In genomic region chr20:32634041-32634805, GRCh38 we compare ENCODE assay signal across 28 cellular contexts. TPM values are rescaled to one million over a fixed set of nuclear protein-coding genes. Genes with fewer than 3 reads are reported as not detected.
DNase-seq lines count a peak whose midpoint lies in the region; ATAC-seq, FAIRE-seq and TF ChIP-seq lines count a peak whose summit lies in the region.
"Had no signal": no experiment of that assay in that cellular context is flagged by ENCODE, and none has a peak within 500 bp of the region (broad histone marks: within the 10 kb centered on the region; RNA-seq: fewer than 3 reads in every experiment).

No MANE protein-coding gene starts in this region.

- H3K36me3 ChIP-seq in HepG2 (replicated peaks in 1 of 2; ENCODE audit: control insufficient read depth in 1 of 2, insufficient read depth in 2 of 2, low read length in 2 of 2) (no peaks in the 10 kb centered on the region), right lobe of liver (no peaks in the 10 kb centered on the region), hepatocyte (replicated peaks; ENCODE audit: insufficient read depth, low read depth) (no peaks in the 10 kb centered on the region)
- H3K36me3 ChIP-seq: ascending aorta, lower lobe of right lung, sigmoid colon, vagina had no signal

- H3K27ac ChIP-seq in HepG2 (ENCODE audit: extremely low read length, insufficient read depth, low read length) (no peak overlapping the region), right lobe of liver (no peak overlapping the region), hepatocyte (no peak overlapping the region)
- H3K27ac ChIP-seq: ascending aorta, C4-2B, lower lobe of right lung, RWPE1, sigmoid colon, vagina had no signal

- H2AFZ ChIP-seq in HepG2 (ENCODE audit: low read length) (no peak overlapping the region), hepatocyte (no peak overlapping the region)

- no peaks in the 10 kb centered on the region for H3K79me2 ChIP-seq in HepG2 (ENCODE audit: insufficient read depth, low read length)
- H3K79me2 ChIP-seq in hepatocyte = no peaks in the 10 kb centered on the region

- intact Hi-C loops in HepG2 (cut with micrococcal nuclease; ENCODE audit: unreplicated experiment) (no loop called here), right lobe of liver (cut with DNase I) (no loop called here)

- TF ChIP-seq CTCF in HepG2 (CRISPR knock-in tag; IDR thresholded peaks at IDR 0.05) (no peak), right lobe of liver (IDR thresholded peaks at IDR 0.05) (no peak), hepatocyte (IDR thresholded peaks at IDR 0.05; ENCODE audit: poor library complexity) (no peak)

- peaks cover 23% of the 10 kb centered on the region for H3K4me1 ChIP-seq in HepG2 (ENCODE audit: insufficient read depth, low read length)
- no peaks in the 10 kb centered on the region for H3K4me1 ChIP-seq in right lobe of liver
- H3K4me1 ChIP-seq in hepatocyte (ENCODE audit: insufficient read depth) = peaks cover 27% of the 10 kb centered on the region
- H3K4me1 ChIP-seq: ascending aorta, lower lobe of right lung, vagina had no signal

- CTCF ChIA-PET in HepG2 (lab: Yijun Ruan, JAX; ENCODE audit: low intra/inter-chr PET ratio, low total read pairs) = no interaction called here

- no peaks in the 10 kb centered on the region for H3K9me2 ChIP-seq in hepatocyte (replicated peaks; ENCODE audit: insufficient read depth)

- H3K9ac ChIP-seq in HepG2 (ENCODE audit: insufficient read depth, low read depth, low read length) = no peak overlapping the region

- H3K4me2 ChIP-seq in HepG2 (ENCODE audit: low read depth, low read length) (no peak overlapping the region), hepatocyte (peak overlapping the region; percentile 11)

- no peak for DNase-seq in HepG2 (ENCODE audit: low spot score)
- DNase-seq in right lobe of liver = no peak
- DNase-seq in SK-N-DZ (ENCODE audit: low spot score) = peak; percentile 43
- no peak for DNase-seq in hepatocyte (ENCODE audit: low spot score)
- DNase-seq in DMS114 treated with DMSO at 0.1 percent for 48 hours (lab: John Stamatoyannopoulos, UW; ENCODE audit: unreplicated experiment) = no peak
- no peak for DNase-seq in Kasumi-1 (lab: John Stamatoyannopoulos, UW)
- DNase-seq: ACHN; activated CD4-positive, alpha-beta T cell treated with anti-CD3 and anti-CD28 coated beads for 36 hours; activated T-cell treated with anti-CD3 and anti-CD28 coated beads, Interleukin-2, amount 50 U/mL, for 72 hours; cerebellar nuclear complex; HFFc6; lower lobe of right lung; NCI-H1417 treated with DMSO at 0.1 percent for 48 hours; NCI-H446; sigmoid colon; SW 1271 had no signal

- WGBS in HepG2 (ENCODE audit: low lambda C conversion rate) = 44% methylated on average over 19 of the region's 19 CpGs
- WGBS in right lobe of liver (ENCODE audit: insufficient coverage, low coverage, low lambda C conversion rate, missing lambda C conversion rate) = 62% methylated on average over 11 of the region's 19 CpGs
- 60% methylated on average over 19 of the region's 19 CpGs for WGBS in hepatocyte (ENCODE audit: low lambda C conversion rate, missing lambda C conversion rate)

- H4K20me1 ChIP-seq in HepG2 (ENCODE audit: insufficient read depth, low read length) (no peaks in the 10 kb centered on the region), hepatocyte (ENCODE audit: insufficient read depth, poor library complexity, severe bottlenecking) (no peaks in the 10 kb centered on the region)

- H3K9me3 ChIP-seq in HepG2 (ENCODE audit: low read length) = no peaks in the 10 kb centered on the region
- no peaks in the 10 kb centered on the region for H3K9me3 ChIP-seq in right lobe of liver
- H3K9me3 ChIP-seq in hepatocyte (ENCODE audit: low read depth) = no peaks in the 10 kb centered on the region
- H3K9me3 ChIP-seq: ascending aorta, lower lobe of right lung, sigmoid colon, vagina had no signal

- TF ChIP-seq POLR2A in HepG2 (IDR thresholded peaks at IDR 0.05; ENCODE audit: insufficient read depth in 1 of 2, low read depth in 2 of 2, low read length in 2 of 2) = no peak
- TF ChIP-seq POLR2A in right lobe of liver (IDR thresholded peaks at IDR 0.05) = no peak

- H3K4me3 ChIP-seq in HepG2 (replicated peaks in 1 of 3; ENCODE audit: insufficient read depth in 1 of 3, low read depth in 2 of 3, low read length in 3 of 3) = no peak overlapping the region
- H3K4me3 ChIP-seq in right lobe of liver = no peak overlapping the region
- H3K4me3 ChIP-seq in hepatocyte = no peak overlapping the region
- H3K4me3 ChIP-seq: ascending aorta, lower lobe of right lung, sigmoid colon, vagina had no signal

- FAIRE-seq in HepG2 (lab: Jason Lieb, UNC) = no peak
- FAIRE-seq: D721Med, GM18507, islet of Langerhans had no signal

- BruUV-seq in HepG2 (replicated peaks; lab: Mats Ljungman, UMichigan) = no TSS peak

- in situ Hi-C loops in HepG2 (cut with HindIII; ENCODE audit: extremely low pct_ligation_motif_present, low pct_unique_long_range_greater_than_20kb) = no loop called here

- no peak for TF ChIP-seq RAD21 in HepG2 (CRISPR knock-in tag; IDR thresholded peaks at IDR 0.05)

- TF ChIP-seq EP300 in HepG2 (IDR thresholded peaks at IDR 0.05; ENCODE audit: low read depth in 2 of 2, low read length in 2 of 2) (no peak), HepG2 (CRISPR knock-in tag; IDR thresholded peaks at IDR 0.05; ENCODE audit: borderline replicate concordance) (no peak)

- POLR2A ChIA-PET in HepG2 (lab: Yijun Ruan, JAX) = interaction anchor here (1.2 to 1.3 kb wide), 2 partner anchors 90 to 112 kb away, joined by 3 to 4 read pairs; no protein-coding TSS in a partner anchor

- ATAC-seq in HepG2 (no peak), right lobe of liver (no peak), HG02840 (IDR thresholded peaks at IDR 0.05; ENCODE audit: low FRiP score, unreplicated experiment) (no peak), GM21526 (IDR thresholded peaks at IDR 0.05; ENCODE audit: low FRiP score, unreplicated experiment) (no peak)
- ATAC-seq: activated CD4-positive, alpha-beta T cell treated with anti-CD3 and anti-CD28 coated beads for 36 hours; activated T-cell treated with anti-CD3 and anti-CD28 coated beads, Interleukin-2, amount 50 U/mL, for 72 hours; lower lobe of right lung had no signal

- peaks cover 11 to 80% of the 10 kb centered on the region in 2 experiments for H3K27me3 ChIP-seq in HepG2 (ENCODE audit: control insufficient read depth in 1 of 2, insufficient read depth in 2 of 2, low read length in 2 of 2)
- H3K27me3 ChIP-seq in right lobe of liver = no peaks in the 10 kb centered on the region
- no peaks in the 10 kb centered on the region for H3K27me3 ChIP-seq in hepatocyte
- H3K27me3 ChIP-seq: ascending aorta, sigmoid colon, vagina had no signal

RNA-seq across cellular contexts. Expression of gene C20orf203, which starts 39.5 kb away (rescaled TPM):
- total RNA-seq in HepG2 (2016; rRNA removed; fragmentation: Illumina TruSeq; extraction: Trizol) = 0.02 TPM in 1 of 2 replicates, not detected in the other
- not detected in 2 replicates for total RNA-seq in HepG2 (2016; cell fraction: cytosol; rRNA removed; fragmentation: Illumina TruSeq; extraction: Trizol; ENCODE audit: low read depth)
- 0.03 and 0.04 TPM in 2 replicates for total RNA-seq in HepG2 (2016; cell fraction: insoluble cytoplasmic fraction; rRNA removed; fragmentation: Illumina TruSeq; extraction: Trizol)
- total RNA-seq in HepG2 (2016; cell fraction: membrane; rRNA removed; fragmentation: Illumina TruSeq; extraction: Trizol) = not detected in 2 replicates
- total RNA-seq in HepG2 (2016; cell fraction: nucleus; rRNA removed; fragmentation: Illumina TruSeq; extraction: Trizol) = 0.12 TPM in 1 of 2 replicates, not detected in the other
- polyA plus RNA-seq in HepG2 (2011; rRNA removed) = 0.04 and 0.05 TPM in 2 replicates
- polyA plus RNA-seq in HepG2 (2011; cell fraction: cytosol; rRNA removed) = 0.01 TPM in 1 of 2 replicates, not detected in the other
- polyA plus RNA-seq in HepG2 (2011; cell fraction: nucleus; rRNA removed) = 0.24 and 0.29 TPM in 2 replicates
- polyA plus RNA-seq in HepG2 (2012) = 0.03 and 0.08 TPM in 2 replicates
- not detected in 2 replicates for polyA plus RNA-seq in HepG2 (2016; cell fraction: cytosol; fragmentation: Illumina TruSeq; extraction: Trizol; ENCODE audit: low read depth)
- polyA plus RNA-seq in HepG2 (2016; cell fraction: insoluble cytoplasmic fraction; fragmentation: Illumina TruSeq; extraction: Trizol; ENCODE audit: low read depth) = not detected in 2 replicates
- 0.06 TPM in 1 of 2 replicates, not detected in the other for polyA plus RNA-seq in HepG2 (2016; cell fraction: membrane; fragmentation: Illumina TruSeq; extraction: Trizol; ENCODE audit: low read depth)
- polyA plus RNA-seq in HepG2 (2016; cell fraction: nucleus; fragmentation: Illumina TruSeq; extraction: Trizol; ENCODE audit: insufficient read depth, low read depth) = not detected in 2 replicates
- polyA minus RNA-seq in HepG2 (2011; rRNA and poly(A)+ RNA removed; ENCODE audit: low replicate concordance) = 0.18 TPM in 1 of 2 replicates, not detected in the other
- polyA minus RNA-seq in HepG2 (2011; cell fraction: cytosol; rRNA and poly(A)+ RNA removed) = not detected in 2 replicates
- polyA minus RNA-seq in HepG2 (2011; cell fraction: nucleus; rRNA and poly(A)+ RNA removed) = 0.12 and 0.13 TPM in 2 replicates
- not detected for total RNA-seq in right lobe of liver
- polyA plus RNA-seq in SK-N-DZ (2014; cell fraction: cytosol; rRNA removed) = 0.14 and 0.61 TPM in 2 replicates
- polyA plus RNA-seq in SK-N-DZ (2014; cell fraction: nucleus; rRNA removed) = 0.02 and 0.44 TPM in 2 replicates
- not detected in 2 replicates for total RNA-seq in hepatocyte
- not detected in 2 replicates for polyA plus RNA-seq in hepatocyte
- total RNA-seq: activated CD4-positive, alpha-beta T cell treated with anti-CD3 and anti-CD28 coated beads for 36 hours; activated CD8-positive, alpha-beta memory T cell treated with anti-CD3 and anti-CD28 coated beads for 36 hours; ascending aorta; G401; HFFc6; lower lobe of right lung; MCF 10A; vagina had no signal

RNA-seq across cellular contexts. Expression of gene NOL4L, which starts 49.1 kb away (rescaled TPM):
- 16.6 and 16.9 TPM in 2 replicates for total RNA-seq in HepG2 (2016; rRNA removed; fragmentation: Illumina TruSeq; extraction: Trizol)
- 19.2 and 19.4 TPM in 2 replicates for total RNA-seq in HepG2 (2016; cell fraction: cytosol; rRNA removed; fragmentation: Illumina TruSeq; extraction: Trizol; ENCODE audit: low read depth)
- total RNA-seq in HepG2 (2016; cell fraction: insoluble cytoplasmic fraction; rRNA removed; fragmentation: Illumina TruSeq; extraction: Trizol) = 14.6 and 17.1 TPM in 2 replicates
- total RNA-seq in HepG2 (2016; cell fraction: membrane; rRNA removed; fragmentation: Illumina TruSeq; extraction: Trizol) = 21.3 and 24.1 TPM in 2 replicates
- total RNA-seq in HepG2 (2016; cell fraction: nucleus; rRNA removed; fragmentation: Illumina TruSeq; extraction: Trizol) = 21.2 and 22.3 TPM in 2 replicates
- polyA plus RNA-seq in HepG2 (2011; rRNA removed) = 35.4 and 38.7 TPM in 2 replicates
- 16.5 and 20.9 TPM in 2 replicates for polyA plus RNA-seq in HepG2 (2011; cell fraction: cytosol; rRNA removed)
- polyA plus RNA-seq in HepG2 (2011; cell fraction: nucleus; rRNA removed) = 91.0 and 107 TPM in 2 replicates
- polyA plus RNA-seq in HepG2 (2012) = 36.0 and 39.2 TPM in 2 replicates
- 35.0 and 39.6 TPM in 2 replicates for polyA plus RNA-seq in HepG2 (2016; cell fraction: cytosol; fragmentation: Illumina TruSeq; extraction: Trizol; ENCODE audit: low read depth)
- polyA plus RNA-seq in HepG2 (2016; cell fraction: insoluble cytoplasmic fraction; fragmentation: Illumina TruSeq; extraction: Trizol; ENCODE audit: low read depth) = 21.6 and 26.9 TPM in 2 replicates
- polyA plus RNA-seq in HepG2 (2016; cell fraction: membrane; fragmentation: Illumina TruSeq; extraction: Trizol; ENCODE audit: low read depth) = 31.2 and 32.6 TPM in 2 replicates
- 57.5 and 60.6 TPM in 2 replicates for polyA plus RNA-seq in HepG2 (2016; cell fraction: nucleus; fragmentation: Illumina TruSeq; extraction: Trizol; ENCODE audit: insufficient read depth, low read depth)
- 6.7 and 47.8 TPM in 2 replicates for polyA minus RNA-seq in HepG2 (2011; rRNA and poly(A)+ RNA removed; ENCODE audit: low replicate concordance)
- 28.0 and 37.6 TPM in 2 replicates for polyA minus RNA-seq in HepG2 (2011; cell fraction: cytosol; rRNA and poly(A)+ RNA removed)
- 30.5 and 30.6 TPM in 2 replicates for polyA minus RNA-seq in HepG2 (2011; cell fraction: nucleus; rRNA and poly(A)+ RNA removed)
- total RNA-seq in right lobe of liver = 1 to 10 TPM; 4.3 to 6.5 (median 5.7) TPM
- 28.6 and 29.6 TPM in 2 replicates for polyA plus RNA-seq in SK-N-DZ (2014; cell fraction: cytosol; rRNA removed)
- 40.7 and 52.5 TPM in 2 replicates for polyA plus RNA-seq in SK-N-DZ (2014; cell fraction: nucleus; rRNA removed)
- total RNA-seq in hepatocyte = 34.3 and 35.6 TPM in 2 replicates
- 42.9 and 44.2 TPM in 2 replicates for polyA plus RNA-seq in hepatocyte
